ENCODE assay signal across 29 cellular contexts in genomic region chr1:93689521-93690223, GRCh38. TPM values are rescaled to one million over a fixed set of nuclear protein-coding genes. Genes with fewer than 3 reads are reported as not detected.
DNase-seq lines count a peak whose midpoint lies in the region; ATAC-seq and TF ChIP-seq lines count a peak whose summit lies in the region.
"Had no signal": no experiment of that assay in that cellular context is flagged by ENCODE, and none has a peak within 500 bp of the region (broad histone marks: within the 10 kb centered on the region; RNA-seq: fewer than 3 reads in every experiment).

No MANE protein-coding gene starts in this region.

- no TSS peak for BruUV-seq in PC-3 (replicated peaks; lab: Mats Ljungman, UMichigan)

- H3K14ac ChIP-seq in mesenchymal stem cell (ENCODE audit: low read length in 2 of 2) = no peak overlapping the region

- no peak overlapping the region for H3K18ac ChIP-seq in mesenchymal stem cell (ENCODE audit: low read depth in 1 of 2, low read length in 2 of 2)

- no peaks in the 10 kb centered on the region for H4K20me1 ChIP-seq in BLaER1
- no peaks in the 10 kb centered on the region for H4K20me1 ChIP-seq in GM23338 (replicated peaks; ENCODE audit: insufficient read depth)
- H4K20me1 ChIP-seq in PC-3 (ENCODE audit: low read length) = no peaks in the 10 kb centered on the region

- H2BK15ac ChIP-seq in mesenchymal stem cell (ENCODE audit: low read depth, poor library complexity, severe bottlenecking) = no peak overlapping the region

- peaks cover 26% of the 10 kb centered on the region for H3K4me1 Mint-ChIP-seq in GM23338
- H3K4me1 Mint-ChIP-seq in activated CD8-positive, alpha-beta T cell treated with anti-CD3 and anti-CD28 coated beads for 36 hours (ENCODE audit: low read depth) = peaks cover 19% of the 10 kb centered on the region

- H3K4me1 ChIP-seq in BLaER1 (peaks cover 84% of the 10 kb centered on the region), GM23338 (ENCODE audit: insufficient read depth) (peaks cover 15% of the 10 kb centered on the region; the same call in 1 of the 2 replicates), PC-3 (ENCODE audit: insufficient read depth, low read length) (peaks cover 76% of the 10 kb centered on the region), mesenchymal stem cell (ENCODE audit: control insufficient read depth, insufficient read depth, low read depth, low read length) (peaks cover 26% of the 10 kb centered on the region)
- H3K4me1 ChIP-seq: body of pancreas, psoas muscle had no signal

- no peaks in the 10 kb centered on the region for H3K9me2 ChIP-seq in GM23338 (ENCODE audit: insufficient read depth)
- H3K9me2 ChIP-seq in PC-3 (replicated peaks; ENCODE audit: low read length) = no peaks in the 10 kb centered on the region

- H4K8ac ChIP-seq in mesenchymal stem cell (ENCODE audit: low read length) = no peak overlapping the region

- no peaks in the 10 kb centered on the region for H3K27me3 ChIP-seq in BLaER1
- no peaks in the 10 kb centered on the region for H3K27me3 ChIP-seq in GM23338 (ENCODE audit: insufficient read depth)
- no peaks in the 10 kb centered on the region for H3K27me3 ChIP-seq in PC-3 (ENCODE audit: low read length)
- H3K27me3 ChIP-seq in mesenchymal stem cell (ENCODE audit: control insufficient read depth in 1 of 2, insufficient read depth in 1 of 2, low read length in 2 of 2) = no peaks in the 10 kb centered on the region
- H3K27me3 ChIP-seq: adrenal gland, body of pancreas, SJCRH30, tibial artery had no signal

- peaks cover 9% of the 10 kb centered on the region for H3K27me3 Mint-ChIP-seq in GM23338 (ENCODE audit: insufficient read depth, low read depth, poor library complexity)
- peaks cover 11% of the 10 kb centered on the region for H3K27me3 Mint-ChIP-seq in activated CD8-positive, alpha-beta T cell treated with anti-CD3 and anti-CD28 coated beads for 36 hours
- H3K27me3 Mint-ChIP-seq: naive B cell had no signal

- H3K9ac ChIP-seq in BLaER1 (peak overlapping the region; percentile 20; the same call in 1 of the 2 replicates), PC-3 (ENCODE audit: low read length) (no peak overlapping the region), mesenchymal stem cell (ENCODE audit: low read length) (no peak overlapping the region)

- H3K36me3 ChIP-seq in BLaER1 = no peaks in the 10 kb centered on the region
- H3K36me3 ChIP-seq in GM23338 (ENCODE audit: insufficient read depth) = no peaks in the 10 kb centered on the region
- H3K36me3 ChIP-seq in PC-3 (ENCODE audit: low read depth, low read length) = peaks cover 6% of the 10 kb centered on the region
- no peaks in the 10 kb centered on the region for H3K36me3 ChIP-seq in mesenchymal stem cell (ENCODE audit: control insufficient read depth in 1 of 2, insufficient read depth in 2 of 2, low read depth in 1 of 2, low read length in 2 of 2)
- H3K36me3 ChIP-seq: adrenal gland, SJCRH30, tibial artery had no signal

- no peaks in the 10 kb centered on the region for H3F3A ChIP-seq in GM23338 (replicated peaks; ENCODE audit: low read depth)
- H3F3A ChIP-seq in PC-3 (ENCODE audit: low read length, unreplicated experiment) = peaks cover 22% of the 10 kb centered on the region

- WGBS in mesenchymal stem cell = 91% methylated on average over 4 of the region's 5 CpGs

- no peak; the same call in 2 of the 3 replicates for ATAC-seq in GM23338
- ATAC-seq in PC-3 = no peak
- no peak for ATAC-seq in activated CD8-positive, alpha-beta T cell treated with anti-CD3 and anti-CD28 coated beads for 36 hours
- ATAC-seq: body of pancreas; effector memory CD8-positive, alpha-beta T cell; psoas muscle; T-cell had no signal

- no peak overlapping the region; the same call in 1 of the 2 replicates for H2AFZ ChIP-seq in GM23338
- H2AFZ ChIP-seq in PC-3 (ENCODE audit: low read length) = no peak overlapping the region
- no peak overlapping the region for H2AFZ ChIP-seq in mesenchymal stem cell (ENCODE audit: low read depth, low read length)

- H3K36me3 Mint-ChIP-seq in GM23338 (ENCODE audit: low read depth) = no peaks in the 10 kb centered on the region
- H3K36me3 Mint-ChIP-seq in activated CD8-positive, alpha-beta T cell treated with anti-CD3 and anti-CD28 coated beads for 36 hours (ENCODE audit: low read depth) = no peaks in the 10 kb centered on the region
- H3K36me3 Mint-ChIP-seq: mesothelial cell of epicardium, naive B cell, T-cell had no signal

- DNase-seq in GM23338 (ENCODE audit: low spot score) (peak; percentile 19), PC-3 (no peak), mesenchymal stem cell (no peak), kidney glomerular epithelial cell (lab: John Stamatoyannopoulos, UW) (no peak), T-helper 2 cell (no peak), inferior parietal cortex (ENCODE audit: extremely low spot score) (no peak)
- DNase-seq in activated CD8-positive, alpha-beta T cell treated with anti-CD3 and anti-CD28 coated beads for 36 hours = no peak
- DNase-seq: activated naive CD4-positive, alpha-beta T cell treated with anti-CD3 and anti-CD28 coated beads for 36 hours; body of pancreas; DMS153; effector memory CD8-positive, alpha-beta T cell; HCEC 1CT; islet precursor cell; naive B cell; NCI-H1092 treated with DMSO at 0.1 percent for 48 hours; NCI-H1930; NCI-H2171 treated with DMSO at 0.1 percent for 48 hours; NCI-H524 treated with DMSO at 0.1 percent for 48 hours; NK-92 treated with Interleukin-12 subunit alpha and Interleukin-12 subunit beta, amount 100 ng/mL, for 24 hours; nucleus accumbens; psoas muscle; SJCRH30; stimulated activated CD4-positive, alpha-beta T cell treated with anti-CD3 and anti-CD28 coated beads, Interleukin-4, amount 100 ng/mL, for 1 hour; T-cell; tibial artery had no signal

- no peak overlapping the region for H2AK5ac ChIP-seq in mesenchymal stem cell (ENCODE audit: low read length, severe bottlenecking)

- peak overlapping the region; percentile 92 for H3K4me2 ChIP-seq in BLaER1
- H3K4me2 ChIP-seq in GM23338 = no peak overlapping the region; the same call in 1 of the 2 replicates
- no peak overlapping the region for H3K4me2 ChIP-seq in PC-3 (ENCODE audit: low read length)
- H3K4me2 ChIP-seq in mesenchymal stem cell (ENCODE audit: low read length, poor library complexity, severe bottlenecking) = no peak overlapping the region

- no peak overlapping the region for H2BK5ac ChIP-seq in mesenchymal stem cell (ENCODE audit: low read depth, low read length, poor library complexity, severe bottlenecking)

- POLR2A ChIA-PET in PC-3 (lab: Charles Lee; ENCODE audit: unreplicated experiment) = interaction anchor here (0.7 kb wide), 2 partner anchors 13 to 357 kb away, joined by 3 to 4 read pairs; no protein-coding TSS in a partner anchor
- POLR2A ChIA-PET in activated CD8-positive, alpha-beta T cell treated with anti-CD3 and anti-CD28 coated beads for 36 hours (lab: Charles Lee) = interaction anchor here (0.6 to 0.7 kb wide), 2 partner anchors 50 to 1199 kb away, joined by 3 read pairs; no protein-coding TSS in a partner anchor

- H3K9me3 Mint-ChIP-seq in GM23338 = no peaks in the 10 kb centered on the region
- H3K9me3 Mint-ChIP-seq in activated CD8-positive, alpha-beta T cell treated with anti-CD3 and anti-CD28 coated beads for 36 hours = no peaks in the 10 kb centered on the region
- H3K9me3 Mint-ChIP-seq: activated naive CD4-positive, alpha-beta T cell treated with anti-CD3 and anti-CD28 coated beads for 36 hours; central memory CD8-positive, alpha-beta T cell; effector memory CD8-positive, alpha-beta T cell; mesothelial cell of epicardium; naive B cell; T-cell had no signal

- intact Hi-C loops in PC-3 (cut with micrococcal nuclease) = no loop called here
- intact Hi-C loops in activated CD8-positive, alpha-beta T cell treated with anti-CD3 and anti-CD28 coated beads for 36 hours (cut with micrococcal nuclease) = no loop called here

- no peaks in the 10 kb centered on the region for H3K79me1 ChIP-seq in mesenchymal stem cell (replicated peaks; ENCODE audit: low read length, poor library complexity, severe bottlenecking)

- H3K4me3 Mint-ChIP-seq in GM23338 = no peak overlapping the region; the same call in 2 of the 3 replicates
- no peak overlapping the region for H3K4me3 Mint-ChIP-seq in activated CD8-positive, alpha-beta T cell treated with anti-CD3 and anti-CD28 coated beads for 36 hours
- H3K4me3 Mint-ChIP-seq: activated naive CD4-positive, alpha-beta T cell treated with anti-CD3 and anti-CD28 coated beads for 36 hours; central memory CD8-positive, alpha-beta T cell; effector memory CD8-positive, alpha-beta T cell; mesothelial cell of epicardium; T-cell had no signal

- H3K27ac Mint-ChIP-seq in GM23338 = no peak overlapping the region
- H3K27ac Mint-ChIP-seq in activated CD8-positive, alpha-beta T cell treated with anti-CD3 and anti-CD28 coated beads for 36 hours = no peak overlapping the region
- H3K27ac Mint-ChIP-seq: activated naive CD4-positive, alpha-beta T cell treated with anti-CD3 and anti-CD28 coated beads for 36 hours; effector memory CD8-positive, alpha-beta T cell; mesothelial cell of epicardium; naive B cell; T-cell had no signal

- no peak overlapping the region for H3K4ac ChIP-seq in mesenchymal stem cell (ENCODE audit: low read depth in 1 of 2, low read length in 2 of 2)

- no peak overlapping the region for H2BK120ac ChIP-seq in mesenchymal stem cell (ENCODE audit: low read depth, low read length)

- H3K79me2 ChIP-seq in GM23338 (replicated peaks; ENCODE audit: insufficient read depth) = no peaks in the 10 kb centered on the region
- peaks cover 66% of the 10 kb centered on the region for H3K79me2 ChIP-seq in PC-3 (ENCODE audit: low read length)

- H2BK12ac ChIP-seq in mesenchymal stem cell (ENCODE audit: low read length in 2 of 2) = no peak overlapping the region

- peak overlapping the region; percentile 97 for H3K27ac ChIP-seq in BLaER1
- H3K27ac ChIP-seq in GM23338 (ENCODE audit: low read depth) = no peak overlapping the region
- peak overlapping the region; percentile 99 for H3K27ac ChIP-seq in PC-3 (ENCODE audit: low read length)
- H3K27ac ChIP-seq in mesenchymal stem cell (ENCODE audit: low read length, poor library complexity, severe bottlenecking) = peak overlapping the region; percentile 19
- H3K27ac ChIP-seq: adrenal gland, body of pancreas, psoas muscle, SJCRH30, tibial artery had no signal

- no peaks in the 10 kb centered on the region for H3K9me3 ChIP-seq in BLaER1
- no peaks in the 10 kb centered on the region for H3K9me3 ChIP-seq in PC-3 (ENCODE audit: low read length)
- H3K9me3 ChIP-seq in mesenchymal stem cell (ENCODE audit: control insufficient read depth, low read length) = no peaks in the 10 kb centered on the region
- H3K9me3 ChIP-seq: adrenal gland, body of pancreas, psoas muscle, SJCRH30, tibial artery had no signal

- TF ChIP-seq CTCF in GM23338 (conservative IDR thresholded peaks at IDR 0.05; ENCODE audit: low read depth in 2 of 2) (no peak), PC-3 (conservative IDR thresholded peaks at IDR 0.05; ENCODE audit: low read depth, low read length) (no peak)
- no peak for TF ChIP-seq CTCF in activated CD8-positive, alpha-beta T cell treated with anti-CD3 and anti-CD28 coated beads for 36 hours (IDR thresholded peaks at IDR 0.05)

- H4K91ac ChIP-seq in mesenchymal stem cell (ENCODE audit: low read length) = no peak overlapping the region

- CTCF ChIA-PET in PC-3 (lab: Charles Lee) = no interaction called here
- CTCF ChIA-PET in activated CD8-positive, alpha-beta T cell treated with anti-CD3 and anti-CD28 coated beads for 36 hours (lab: Charles Lee) = interaction anchor here (0.7 to 1.4 kb wide), 2 partner anchors 22 to 60 kb away, joined by 3 to 4 read pairs; no protein-coding TSS in a partner anchor

- H3K4me3 ChIP-seq in BLaER1 = no peak overlapping the region
- H3K4me3 ChIP-seq in GM23338 = no peak overlapping the region
- no peak overlapping the region for H3K4me3 ChIP-seq in PC-3 (ENCODE audit: low read length)
- no peak overlapping the region for H3K4me3 ChIP-seq in mesenchymal stem cell (ENCODE audit: insufficient read depth in 1 of 2, low read depth in 1 of 2, low read length in 2 of 2)
- H3K4me3 ChIP-seq: adrenal gland, body of pancreas, psoas muscle, SJCRH30, tibial artery had no signal

- H3K23ac ChIP-seq in mesenchymal stem cell (ENCODE audit: low read length in 2 of 2) = no peak overlapping the region

RNA-seq across cellular contexts. Expression of gene BCAR3, which starts 8.0 kb away (rescaled TPM):
- total RNA-seq in GM23338 (2014; rRNA removed; shearing (Covaris generic)) = 9.7 and 10.5 TPM in 2 replicates
- polyA plus RNA-seq in GM23338 (2016; fragmentation: Nextera tagmentation; extraction: Ambion mirVana) = 5.4 and 5.5 TPM in 2 replicates
- total RNA-seq in PC-3 (2014; rRNA removed) = 169 and 171 TPM in 2 replicates
- polyA plus RNA-seq in mesenchymal stem cell (2013, experiment 1 of 2) = 23.6 TPM
- polyA plus RNA-seq in mesenchymal stem cell (2013, experiment 2 of 2) = 22.7 TPM
- under 1 TPM; 0.51 to 0.70 TPM for total RNA-seq in activated CD8-positive, alpha-beta T cell treated with anti-CD3 and anti-CD28 coated beads for 36 hours

Comparison
In these comparisons a context has a peak if more than half of its experiments do, and no peak if none do; other contexts are left out.
1. RNA of gene BCAR3, which starts 8.0 kb away (total RNA-seq): 169 to 171 TPM in PC-3; 9.7 to 10.5 TPM in GM23338 and 0.51 to 0.70 TPM in activated CD8-positive, alpha-beta T cell treated with anti-CD3 and anti-CD28 coated beads for 36 hours; every median in the first group is over 10 times any median in the second.